In the genomic region with DNA sequence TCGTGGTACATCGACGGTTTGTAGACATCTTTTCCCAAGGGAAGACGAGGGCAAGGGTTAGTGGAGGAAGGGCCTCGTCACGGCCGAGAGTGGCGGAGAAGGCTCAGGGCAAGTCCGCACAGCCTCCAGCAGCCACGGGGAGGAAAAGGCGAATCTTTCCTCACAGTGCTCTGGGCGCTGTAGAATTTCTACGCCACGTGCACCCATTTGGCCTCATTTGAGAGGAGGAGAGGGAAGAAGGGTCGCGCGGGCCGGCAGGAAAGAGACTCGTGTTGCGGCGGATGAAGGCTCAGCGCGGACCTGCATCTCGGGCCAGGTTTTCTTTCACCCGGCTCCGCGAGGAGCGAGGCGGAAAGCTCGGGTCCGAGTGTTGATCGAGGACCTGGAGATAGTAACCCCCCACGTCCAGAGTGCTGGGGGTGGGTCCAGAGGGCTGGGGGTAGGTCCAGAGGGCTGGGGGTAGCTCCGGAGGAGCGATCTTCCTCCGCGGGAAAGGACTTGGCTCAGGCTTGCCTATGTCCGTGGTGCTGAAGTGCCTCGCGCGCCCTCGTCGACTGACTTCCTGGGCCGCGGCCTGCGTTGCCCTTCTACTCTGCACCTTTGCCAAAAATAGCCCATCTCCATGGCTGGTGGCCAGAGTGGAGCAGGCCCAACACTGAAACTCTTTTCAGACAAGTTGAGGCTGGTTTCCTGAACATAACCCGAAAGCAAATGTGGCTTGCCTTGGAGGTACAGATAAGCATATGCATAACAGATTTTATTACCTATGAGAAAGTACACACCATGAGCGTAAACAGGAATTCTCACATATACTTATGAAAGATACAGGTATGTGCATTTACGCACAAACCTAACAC, we compare ENCODE assay signal across 1 cellular context.
TF ChIP-seq lines count a peak whose summit lies in the region.

No MANE protein-coding gene starts in this region.

TF ChIP-seq in neural cell, 6 proteins besides CTCF, POLR2A, EP300 and RAD21:
- no peak for TF ChIP-seq EZH2 (IDR thresholded peaks at IDR 0.05; ENCODE audit: borderline replicate concordance, insufficient read depth, low read length, poor library complexity, severe bottlenecking)
- no peak for TF ChIP-seq POLR2AphosphoS5 (IDR thresholded peaks at IDR 0.05)
- no peak for TF ChIP-seq MXI1 (conservative IDR thresholded peaks at IDR 0.05; ENCODE audit: poor library complexity, severe bottlenecking)
- no peak for TF ChIP-seq TAF1 (IDR thresholded peaks at IDR 0.05; ENCODE audit: low read depth)
- TF ChIP-seq REST (IDR thresholded peaks at IDR 0.05; ENCODE audit: borderline replicate concordance), result no peak
- no peak for TF ChIP-seq SMC3 (conservative IDR thresholded peaks at IDR 0.05; ENCODE audit: poor library complexity)
